ENCODE assay signal across 19 cellular contexts in the genomic region with DNA sequence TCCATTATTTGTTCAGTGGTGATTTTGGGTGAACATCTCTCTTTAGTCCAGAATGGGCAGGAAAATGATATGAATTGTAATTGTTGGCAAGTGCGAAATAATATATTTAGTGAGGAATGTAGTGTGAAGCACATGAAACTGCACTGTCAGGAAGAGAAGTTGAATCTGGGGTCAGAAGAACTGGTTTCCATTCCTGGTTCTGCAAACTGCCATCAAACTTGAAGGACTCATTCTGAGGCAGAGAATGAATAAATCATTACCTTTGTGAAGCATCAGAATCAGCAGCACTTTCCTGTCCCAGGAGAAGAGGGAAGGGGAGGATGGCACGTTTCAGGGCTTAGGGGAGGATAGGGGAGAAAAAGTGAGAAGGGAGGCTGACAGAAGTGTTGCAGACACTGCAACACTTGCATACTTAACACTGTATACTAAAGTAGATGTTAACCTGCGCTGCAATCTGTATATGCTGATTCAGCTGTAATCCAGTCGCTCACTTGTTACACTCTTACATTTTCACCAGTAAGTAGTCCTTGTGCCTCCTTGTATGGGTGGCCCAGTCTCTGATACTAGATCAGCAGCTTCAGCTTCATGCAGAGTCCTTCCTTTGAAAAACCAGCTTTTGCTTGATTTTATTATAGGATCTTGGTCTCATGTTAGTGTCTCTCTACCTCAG. TPM values are rescaled to one million over a fixed set of nuclear protein-coding genes. Genes with fewer than 3 reads are reported as not detected.
DNase-seq lines count a peak whose midpoint lies in the region; ATAC-seq, FAIRE-seq and TF ChIP-seq lines count a peak whose summit lies in the region.
"Had no signal": no experiment of that assay in that cellular context is flagged by ENCODE, and none has a peak within 500 bp of the region (broad histone marks: within the 10 kb centered on the region; RNA-seq: fewer than 3 reads in every experiment).

No MANE protein-coding gene starts in this region.

- H3K79me2 ChIP-seq in KMS-11 (ENCODE audit: insufficient read depth, low read depth): no peaks in the 10 kb centered on the region

- no peak overlapping the region for H3K9ac ChIP-seq in KMS-11

- H3K36me3 ChIP-seq in KMS-11 (ENCODE audit: insufficient read depth): no peaks in the 10 kb centered on the region

- ATAC-seq in activated T-helper 17 cell treated with anti-CD3 and anti-CD28 coated beads, Interleukin-2, amount 50 U/mL, for 72 hours (replicated peaks): no peak

- H3K27ac Mint-ChIP-seq in activated T-helper 17 cell treated with anti-CD3 and anti-CD28 coated beads, Interleukin-2, amount 50 U/mL, for 72 hours: no peak overlapping the region
- H3K27ac Mint-ChIP-seq: CD4-positive, alpha-beta T cell had no signal

- peaks cover 7% of the 10 kb centered on the region for H3K4me1 Mint-ChIP-seq in activated T-helper 17 cell treated with anti-CD3 and anti-CD28 coated beads, Interleukin-2, amount 50 U/mL, for 72 hours

- no peaks in the 10 kb centered on the region for H3K9me3 Mint-ChIP-seq in activated T-helper 17 cell treated with anti-CD3 and anti-CD28 coated beads, Interleukin-2, amount 50 U/mL, for 72 hours
- H3K9me3 Mint-ChIP-seq: CD4-positive, alpha-beta T cell had no signal

- H3K27ac ChIP-seq in KMS-11: no peak overlapping the region
- H3K27ac ChIP-seq: RWPE1 had no signal

- H3K4me2 ChIP-seq in KMS-11: peak overlapping the region; percentile 27; the same call in 1 of the 2 replicates

- peaks cover 4% of the 10 kb centered on the region for H3K27me3 Mint-ChIP-seq in activated T-helper 17 cell treated with anti-CD3 and anti-CD28 coated beads, Interleukin-2, amount 50 U/mL, for 72 hours
- H3K27me3 Mint-ChIP-seq: CD4-positive, alpha-beta T cell had no signal

- H3K4me1 ChIP-seq in KMS-11 (ENCODE audit: low read depth, poor library complexity, severe bottlenecking): peaks cover 40% of the 10 kb centered on the region

- in situ Hi-C loops in ACHN (cut with HindIII; ENCODE audit: low pct_ligation_motif_present, low pct_unique_long_range_greater_than_20kb, low sequenced_read_pairs): no loop called here

- FAIRE-seq in HTR-8/SVneo (lab: Jason Lieb, UNC): no peak
- FAIRE-seq: H54 had no signal

- no peaks in the 10 kb centered on the region for H4K20me1 ChIP-seq in KMS-11 (ENCODE audit: insufficient read depth)

- no peak overlapping the region for H2AFZ ChIP-seq in KMS-11 (ENCODE audit: low read depth)

- no peaks in the 10 kb centered on the region for H3K36me3 Mint-ChIP-seq in activated T-helper 17 cell treated with anti-CD3 and anti-CD28 coated beads, Interleukin-2, amount 50 U/mL, for 72 hours (ENCODE audit: low read depth)

- no peak overlapping the region for H3K4me3 ChIP-seq in KMS-11 (IDR thresholded peaks at IDR 0.05; ENCODE audit: insufficient read depth, low read depth, low read length)

- peak; percentile 19 for DNase-seq in ACHN
- DNase-seq in RPMI8226: peak; percentile 81
- peak; percentile 23 for DNase-seq in kidney tubule cell (ENCODE audit: low spot score)
- no peak for DNase-seq in activated CD4-positive, alpha-beta T cell treated with anti-CD3 and anti-CD28 coated beads, Interleukin-2, amount 50 U/mL, for 48 hours
- DNase-seq in HTR-8/SVneo (ENCODE audit: insufficient read length, low spot score): no peak
- no peak for DNase-seq in islet precursor cell
- DNase-seq: AML-193; CD4-positive, alpha-beta T cell; DND-41; GDM1; NCI-H1105; NCI-H2171; NCI-H446 treated with DMSO at 0.1 percent for 48 hours; NCI-H748 treated with DMSO at 0.1 percent for 48 hours had no signal

- no peak overlapping the region for H3K4me3 Mint-ChIP-seq in activated T-helper 17 cell treated with anti-CD3 and anti-CD28 coated beads, Interleukin-2, amount 50 U/mL, for 72 hours
- H3K4me3 Mint-ChIP-seq: CD4-positive, alpha-beta T cell had no signal

- H3K27me3 ChIP-seq in KMS-11 (ENCODE audit: insufficient read depth, low read depth): no peaks in the 10 kb centered on the region

- TF ChIP-seq CTCF in KMS-11 (conservative IDR thresholded peaks at IDR 0.05; ENCODE audit: low read depth, low read length): no peak

RNA-seq across cellular contexts. Expression of gene RPTN, which starts 10.5 kb away (rescaled TPM):
- not detected for total RNA-seq in activated T-helper 17 cell treated with anti-CD3 and anti-CD28 coated beads, Interleukin-2, amount 50 U/mL, for 72 hours
- total RNA-seq: A673; CD4-positive, alpha-beta T cell had no signal

RNA-seq across cellular contexts. Expression of gene TCHH, which starts 54.2 kb away (rescaled TPM):
- under 1 TPM; 0.03 to 0.11 TPM for total RNA-seq in activated T-helper 17 cell treated with anti-CD3 and anti-CD28 coated beads, Interleukin-2, amount 50 U/mL, for 72 hours
- total RNA-seq: CD4-positive, alpha-beta T cell had no signal

RNA-seq across cellular contexts. Expression of gene HRNR, which starts 54.5 kb away (rescaled TPM):
- total RNA-seq in activated T-helper 17 cell treated with anti-CD3 and anti-CD28 coated beads, Interleukin-2, amount 50 U/mL, for 72 hours: not detected
- total RNA-seq: A673; CD4-positive, alpha-beta T cell had no signal

Comparison
In these comparisons a context has a peak if more than half of its experiments do, and no peak if none do; other contexts are left out.
1. DNase-seq: peak in ACHN (single experiment), RPMI8226 (single experiment) and kidney tubule cell (single experiment); none in activated CD4-positive, alpha-beta T cell treated with anti-CD3 and anti-CD28 coated beads, Interleukin-2, amount 50 U/mL, for 48 hours (0 of 2), HTR-8/SVneo (single experiment) and islet precursor cell (single experiment).